ENCODE assay signal across 2 cellular contexts in genomic region chr3:177860236-177860635, GRCh38.
TF ChIP-seq lines count a peak whose summit lies in the region.

No MANE protein-coding gene starts in this region.

TF ChIP-seq in GM23338, 12 proteins besides CTCF, POLR2A, EP300 and RAD21 (continued from another document):
- TF ChIP-seq ETS1 (IDR thresholded peaks at IDR 0.05) (no peak), ZNF114 (CRISPR knock-in tag; IDR thresholded peaks at IDR 0.05) (no peak)

TF ChIP-seq in H1, 55 proteins besides CTCF, POLR2A, EP300 and RAD21 (continued from another document):
- TF ChIP-seq E2F6 (IDR thresholded peaks at IDR 0.05) (no peak), SP4 (IDR thresholded peaks at IDR 0.05; ENCODE audit: low read length) (no peak), SP1 (IDR thresholded peaks at IDR 0.05; ENCODE audit: low read depth, low read length) (no peak), TEAD4 (IDR thresholded peaks at IDR 0.05; ENCODE audit: low read depth, low read length) (no peak), ATF2 (IDR thresholded peaks at IDR 0.05; ENCODE audit: low read length) (no peak), EGR1 (IDR thresholded peaks at IDR 0.05; ENCODE audit: borderline replicate concordance, low read depth, low read length) (no peak), ATF3 (IDR thresholded peaks at IDR 0.05; ENCODE audit: insufficient read depth, low read depth, low read length) (no peak)
